In the genomic region with DNA sequence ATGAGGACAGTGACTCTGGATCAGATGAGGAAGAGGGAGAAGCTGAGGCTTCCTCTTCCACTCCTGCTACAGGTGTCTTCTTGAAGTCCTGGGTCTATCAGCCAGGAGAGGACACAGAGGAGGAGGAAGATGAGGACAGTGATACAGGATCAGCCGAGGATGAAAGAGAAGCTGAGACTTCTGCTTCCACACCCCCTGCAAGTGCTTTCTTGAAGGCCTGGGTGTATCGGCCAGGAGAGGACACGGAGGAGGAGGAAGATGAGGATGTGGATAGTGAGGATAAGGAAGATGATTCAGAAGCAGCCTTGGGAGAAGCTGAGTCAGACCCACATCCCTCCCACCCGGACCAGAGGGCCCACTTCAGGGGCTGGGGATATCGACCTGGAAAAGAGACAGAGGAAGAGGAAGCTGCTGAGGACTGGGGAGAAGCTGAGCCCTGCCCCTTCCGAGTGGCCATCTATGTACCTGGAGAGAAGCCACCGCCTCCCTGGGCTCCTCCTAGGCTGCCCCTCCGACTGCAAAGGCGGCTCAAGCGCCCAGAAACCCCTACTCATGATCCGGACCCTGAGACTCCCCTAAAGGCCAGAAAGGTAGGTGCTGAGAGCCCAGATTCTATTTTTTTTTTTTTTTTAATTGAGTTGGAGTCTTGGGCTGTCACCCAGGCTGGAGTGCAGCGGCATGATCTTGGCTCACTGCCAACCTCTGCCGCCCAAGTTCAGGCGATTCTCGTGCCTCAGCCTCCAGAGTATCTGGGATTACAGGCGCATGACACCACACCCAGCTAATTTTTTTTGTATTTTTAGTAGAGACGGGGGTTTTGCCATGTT, we compare ENCODE assay signal across 6 cellular contexts. TPM values are rescaled to one million over a fixed set of nuclear protein-coding genes. Genes with fewer than 3 reads are reported as not detected.
DNase-seq lines count a peak whose midpoint lies in the region; ATAC-seq and TF ChIP-seq lines count a peak whose summit lies in the region.

No MANE protein-coding gene starts in this region.

- peaks cover 5% of the 10 kb centered on the region; the same call in 1 of the 2 replicates for H4K20me1 ChIP-seq in GM23248 (ENCODE audit: insufficient read depth)

- no peak overlapping the region for H2AFZ ChIP-seq in GM23248

- H3K79me2 ChIP-seq in GM23248 (ENCODE audit: insufficient read depth): peaks cover 55% of the 10 kb centered on the region

- no peaks in the 10 kb centered on the region for H3K27me3 ChIP-seq in GM23248 (replicated peaks; ENCODE audit: insufficient read depth)

- in situ Hi-C loops in GM23248 (cut with MboI): no loop called here
- in situ Hi-C loops in GM13977 (cut with MboI; ENCODE audit: low pct_unique_long_range_greater_than_20kb, low sequenced_read_pairs, unreplicated experiment): loop anchor here (25.0 kb wide), 1 partner anchor 88 kb away; the partner anchor contains the start of genes BAX and FTL

- H3K4me2 ChIP-seq in GM23248 (ENCODE audit: unreplicated experiment): peak overlapping the region; percentile 96

- H3K36me3 ChIP-seq in GM23248 (ENCODE audit: low read depth) (peaks cover 42% of the 10 kb centered on the region), SK-N-MC (ENCODE audit: insufficient read depth, low read length) (peaks cover 30% of the 10 kb centered on the region)

- no peaks in the 10 kb centered on the region for H3K9me2 ChIP-seq in GM23248 (ENCODE audit: insufficient read depth)

- H3K27ac ChIP-seq in GM23248 (peak overlapping the region; percentile 100), SK-N-MC (peak overlapping the region; percentile 96), substantia nigra (ENCODE audit: low read depth, low read length, poor library complexity, severe bottlenecking) (peak overlapping the region; percentile 98)

- ATAC-seq in sciatic nerve: no peak

- H3K9ac ChIP-seq in GM23248: peak overlapping the region; percentile 100
- H3K9ac ChIP-seq in SK-N-MC (ENCODE audit: insufficient read length): peak overlapping the region; percentile 72

- H3K9me3 ChIP-seq in GM23248 (ENCODE audit: low read depth) (no peaks in the 10 kb centered on the region), SK-N-MC (ENCODE audit: low read depth, low read length) (no peaks in the 10 kb centered on the region)

- H3K4me3 ChIP-seq in GM23248: peak overlapping the region; percentile 94
- H3K4me3 ChIP-seq in SK-N-MC: peak overlapping the region; percentile 90
- H3K4me3 ChIP-seq in fibroblast of the aortic adventitia (ENCODE audit: low read depth, low read length): peak overlapping the region; percentile 100

- intact Hi-C loops in sciatic nerve (cut with DNase I): loop anchor here (5.0 kb wide), 1 partner anchor 1152 kb away; no protein-coding TSS in a partner anchor

- DNase-seq in GM23248: peak; percentile 82
- DNase-seq in SK-N-MC (ENCODE audit: low read depth, low spot score): no peak
- peak; percentile 53 for DNase-seq in fibroblast of the aortic adventitia (ENCODE audit: low read depth)
- DNase-seq in substantia nigra (lab: John Stamatoyannopoulos, UW): peak in 7 of 49 donors; percentile 11 to 38 (median 26)
- no peak for DNase-seq in sciatic nerve (ENCODE audit: low spot score)
- no peak for DNase-seq in GM13977 (ENCODE audit: low spot score)

- 1 to 4% methylated on average over 17 of the region's 17 CpGs for WGBS in GM23248 (ENCODE audit: low coverage in 1 of 2, low lambda C conversion rate in 2 of 2, missing lambda C conversion rate in 2 of 2), 2 experiments

- peaks cover 14% of the 10 kb centered on the region for H3K4me1 ChIP-seq in GM23248 (ENCODE audit: insufficient read depth)

- TF ChIP-seq CTCF in fibroblast of the aortic adventitia (IDR thresholded peaks at IDR 0.05; ENCODE audit: insufficient read depth, low read length): no peak
- TF ChIP-seq CTCF in GM13977 (IDR thresholded peaks at IDR 0.05; ENCODE audit: extremely low read depth, insufficient read depth, missing control alignments): no peak

- H3F3A ChIP-seq in GM23248 (ENCODE audit: insufficient read depth): peaks cover 55% of the 10 kb centered on the region

RNA-seq across cellular contexts. Expression of gene PPP1R15A, which starts 2.3 kb away (rescaled TPM):
- 63.8 and 71.3 TPM in 2 replicates for total RNA-seq in GM23248 (2014; rRNA removed; shearing (Covaris generic))
- 78.9 and 83.0 TPM in 2 replicates for polyA plus RNA-seq in GM23248 (2016; fragmentation: Nextera tagmentation; extraction: Ambion mirVana)
- total RNA-seq in fibroblast of the aortic adventitia (ENCODE audit: low replicate concordance) (45.8 and 53.6 TPM in 2 replicates), sciatic nerve (95.8 TPM)

RNA-seq across cellular contexts. Expression of gene PLEKHA4, which starts 6.1 kb away (rescaled TPM):
- total RNA-seq in GM23248 (2014; rRNA removed; shearing (Covaris generic)): 12.3 and 14.2 TPM in 2 replicates
- 16.6 and 19.4 TPM in 2 replicates for polyA plus RNA-seq in GM23248 (2016; fragmentation: Nextera tagmentation; extraction: Ambion mirVana)
- total RNA-seq in fibroblast of the aortic adventitia (ENCODE audit: low replicate concordance) (28.9 and 44.0 TPM in 2 replicates), sciatic nerve (519 TPM)

RNA-seq across cellular contexts. Expression of gene TULP2, which starts 24.0 kb away (rescaled TPM):
- not detected in 2 replicates for total RNA-seq in GM23248 (2014; rRNA removed; shearing (Covaris generic))
- polyA plus RNA-seq in GM23248 (2016; fragmentation: Nextera tagmentation; extraction: Ambion mirVana): not detected in 2 replicates
- total RNA-seq in fibroblast of the aortic adventitia (ENCODE audit: low replicate concordance) (0.54 TPM in 1 of 2 replicates, not detected in the other), sciatic nerve (1.1 TPM)

RNA-seq across cellular contexts. Expression of gene NUCB1, which starts 25.6 kb away (rescaled TPM):
- total RNA-seq in GM23248 (2014; rRNA removed; shearing (Covaris generic)): 362 and 401 TPM in 2 replicates
- polyA plus RNA-seq in GM23248 (2016; fragmentation: Nextera tagmentation; extraction: Ambion mirVana): 412 and 438 TPM in 2 replicates
- total RNA-seq in fibroblast of the aortic adventitia (ENCODE audit: low replicate concordance): 267 and 932 TPM in 2 replicates
- total RNA-seq in sciatic nerve: 262 TPM

RNA-seq across cellular contexts. Expression of gene HSD17B14, which starts 38.2 kb away (rescaled TPM):
- 2.6 and 3.9 TPM in 2 replicates for total RNA-seq in GM23248 (2014; rRNA removed; shearing (Covaris generic))
- polyA plus RNA-seq in GM23248 (2016; fragmentation: Nextera tagmentation; extraction: Ambion mirVana): 3.7 and 4.4 TPM in 2 replicates
- 3.6 and 25.5 TPM in 2 replicates for total RNA-seq in fibroblast of the aortic adventitia (ENCODE audit: low replicate concordance)
- total RNA-seq in sciatic nerve: 22.2 TPM

Comparison
In these comparisons a context has a peak if more than half of its experiments do, and no peak if none do; other contexts are left out.
1. DNase-seq: peak in GM23248 (single experiment) and fibroblast of the aortic adventitia (single experiment); none in SK-N-MC (single experiment), sciatic nerve (single experiment) and GM13977 (single experiment).
2. RNA of gene PLEKHA4, which starts 6.1 kb away (total RNA-seq): 519 TPM in sciatic nerve (single experiment); 28.9 to 44.0 TPM in fibroblast of the aortic adventitia and 12.3 to 14.2 TPM in GM23248; every median in the first group is over 10 times any median in the second.
3. Peak in every context shown above with its lines, with median percentiles within 50 percentile points of each other: H3K27ac ChIP-seq and H3K4me3 ChIP-seq.